18 cellular contexts compared by ENCODE assay signal in the genomic region with DNA sequence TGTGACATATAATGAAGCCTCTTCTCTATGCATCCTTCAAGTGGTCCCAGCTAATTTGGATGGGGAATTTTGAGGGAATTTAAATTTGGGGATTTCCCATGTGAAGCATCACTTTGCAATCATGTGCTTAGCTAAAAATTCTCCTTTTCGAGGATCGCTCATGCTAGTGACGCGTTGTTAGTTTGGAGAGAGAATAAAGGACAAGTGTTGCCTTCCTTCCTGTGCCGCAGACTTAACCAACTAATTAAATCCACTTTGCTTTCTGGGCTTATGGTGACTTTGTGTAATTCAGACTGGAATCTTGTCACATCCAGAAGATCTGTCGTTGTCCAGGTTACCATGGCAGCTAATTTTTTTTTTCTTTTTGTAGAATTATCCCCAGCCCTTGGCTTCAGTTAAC. TPM values are rescaled to one million over a fixed set of nuclear protein-coding genes. Genes with fewer than 3 reads are reported as not detected.
A peak's percentile ranks its signal among the peaks of the same experiment; 100 is the strongest.
DNase-seq lines count a peak whose midpoint lies in the region; ATAC-seq, FAIRE-seq and TF ChIP-seq lines count a peak whose summit lies in the region.
"Had no signal": no experiment of that assay in that cellular context is flagged by ENCODE, and none has a peak within 500 bp of the region (broad histone marks: within the 10 kb centered on the region; RNA-seq: fewer than 3 reads in every experiment).

No MANE protein-coding gene starts in this region.

- H3K27ac ChIP-seq in ACC112 (ENCODE audit: low read depth, low read length) (peak overlapping the region; percentile 19; the same call in 1 of the 2 replicates), endodermal cell (ENCODE audit: low read depth, low read length) (peak overlapping the region; percentile 66), neural cell (ENCODE audit: low read length) (peak overlapping the region; percentile 29), pancreas (no peak overlapping the region), uterus (no peak overlapping the region)
- H3K27ac ChIP-seq: C4-2B, PC-9 had no signal

- no peak for FAIRE-seq in pancreas (lab: Jason Lieb, UNC)
- FAIRE-seq: GM19239, K562 had no signal

- H3K4me3 ChIP-seq in ACC112 (ENCODE audit: low read depth, low read length), result peak overlapping the region; percentile 32; the same call in 1 of the 2 replicates
- H3K4me3 ChIP-seq in endodermal cell (ENCODE audit: low read length), result no peak overlapping the region
- no peak overlapping the region for H3K4me3 ChIP-seq in neural cell (ENCODE audit: low read length)
- no peak overlapping the region for H3K4me3 ChIP-seq in pancreas
- no peak overlapping the region for H3K4me3 ChIP-seq in uterus
- H3K4me3 ChIP-seq: HAP-1, K562, PC-9 had no signal

- no peaks in the 10 kb centered on the region for H3K9me3 ChIP-seq in endodermal cell (ENCODE audit: control insufficient read depth, low read length)
- H3K9me3 ChIP-seq in neural cell (ENCODE audit: low read length), result no peaks in the 10 kb centered on the region
- no peaks in the 10 kb centered on the region for H3K9me3 ChIP-seq in pancreas
- no peaks in the 10 kb centered on the region for H3K9me3 ChIP-seq in uterus
- H3K9me3 ChIP-seq: HAP-1 had no signal

- WGBS in endodermal cell (ENCODE audit: insufficient coverage in 1 of 2, insufficient read length in 1 of 2), 2 experiments, result 92 to 98% methylated on average over 5 to 6 of the region's 6 CpGs
- WGBS in pancreas, 2 donors, result 81 to 85% methylated on average over 6 of the region's 6 CpGs

- ATAC-seq in pancreas, result no peak
- ATAC-seq: K562 had no signal

- H3K27ac Mint-ChIP-seq in endodermal cell, result no peak overlapping the region

- no peaks in the 10 kb centered on the region for H3K36me3 Mint-ChIP-seq in endodermal cell (ENCODE audit: low read depth)

- H3K4me1 ChIP-seq in ACC112 (ENCODE audit: control insufficient read depth, insufficient read depth, low read length, unreplicated experiment) (peaks cover 47% of the 10 kb centered on the region), endodermal cell (ENCODE audit: control insufficient read depth, insufficient read depth, low read length) (no peaks in the 10 kb centered on the region), pancreas (no peaks in the 10 kb centered on the region), uterus (peaks cover 0 to 4% of the 10 kb centered on the region in 2 donors)
- H3K4me1 ChIP-seq: HAP-1 had no signal

- no peak for TF ChIP-seq RAD21 in neural cell (conservative IDR thresholded peaks at IDR 0.05)

- TF ChIP-seq EP300 in neural cell (conservative IDR thresholded peaks at IDR 0.05; ENCODE audit: poor library complexity, severe bottlenecking), result no peak

- intact Hi-C loops in pancreas (cut with DNase I), result no loop called here
- intact Hi-C loops in uterus (cut with DNase I; ENCODE audit: low total_unique reads), result no loop called here

- H3K9ac ChIP-seq in endodermal cell (ENCODE audit: extremely low read depth, low read length, poor library complexity, severe bottlenecking), result no peak overlapping the region
- peak overlapping the region; percentile 0 for H3K9ac ChIP-seq in neural cell (ENCODE audit: low read length)

- no peaks in the 10 kb centered on the region for H3K27me3 Mint-ChIP-seq in endodermal cell (ENCODE audit: insufficient read depth)

- no peaks in the 10 kb centered on the region for H3K36me3 ChIP-seq in ACC112 (ENCODE audit: insufficient read depth, low read length)
- H3K36me3 ChIP-seq in endodermal cell (ENCODE audit: control insufficient read depth, insufficient read depth, low read length), result no peaks in the 10 kb centered on the region
- no peaks in the 10 kb centered on the region for H3K36me3 ChIP-seq in neural cell (ENCODE audit: insufficient read depth, low read length)
- H3K36me3 ChIP-seq in pancreas, result no peaks in the 10 kb centered on the region
- H3K36me3 ChIP-seq in uterus, result no peaks in the 10 kb centered on the region
- H3K36me3 ChIP-seq: HAP-1 had no signal

- no peak overlapping the region for H3K4me3 Mint-ChIP-seq in endodermal cell

- H3K79me2 ChIP-seq in ACC112 (ENCODE audit: control insufficient read depth, insufficient read depth, low read length, unreplicated experiment) (no peaks in the 10 kb centered on the region), neural cell (replicated peaks; ENCODE audit: insufficient read depth, low read length) (no peaks in the 10 kb centered on the region)

- no peaks in the 10 kb centered on the region for H3K27me3 ChIP-seq in ACC112 (ENCODE audit: insufficient read depth, low read length)
- no peaks in the 10 kb centered on the region for H3K27me3 ChIP-seq in endodermal cell (ENCODE audit: control insufficient read depth, insufficient read depth, low read length, poor library complexity, severe bottlenecking)
- no peaks in the 10 kb centered on the region for H3K27me3 ChIP-seq in neural cell (ENCODE audit: insufficient read depth, low read depth, low read length)
- no peaks in the 10 kb centered on the region for H3K27me3 ChIP-seq in pancreas
- no peaks in the 10 kb centered on the region for H3K27me3 ChIP-seq in uterus

- H3K9me3 Mint-ChIP-seq in endodermal cell, result no peaks in the 10 kb centered on the region

- DNase-seq in GM03348 (ENCODE audit: low spot score), result peak; percentile 9
- DNase-seq in endodermal cell, result no peak
- DNase-seq in cerebellar nuclear complex (lab: John Stamatoyannopoulos, UW), result no peak
- DNase-seq in pancreas, result no peak
- DNase-seq in H4 (ENCODE audit: low spot score), result no peak
- DNase-seq in uterus, result no peak
- DNase-seq: DMS 273 treated with DMSO at 0.1 percent for 48 hours, NCI-H1417 treated with DMSO at 0.1 percent for 48 hours, NCI-H1930, NCI-H510A, NCI-H774, PC-9 had no signal

- peak overlapping the region; percentile 27 for H3K4me2 ChIP-seq in neural cell (ENCODE audit: low read length)
- H3K4me2 ChIP-seq: PC-9 had no signal

- H2AFZ ChIP-seq in ACC112 (ENCODE audit: low read length, unreplicated experiment) (peak overlapping the region; percentile 74), neural cell (ENCODE audit: low read depth, low read length) (no peak overlapping the region)
- H2AFZ ChIP-seq: PC-9 had no signal

- H3K4me1 Mint-ChIP-seq in endodermal cell, result peaks cover 10% of the 10 kb centered on the region

- no peaks in the 10 kb centered on the region for H3K9me2 ChIP-seq in neural cell (ENCODE audit: insufficient read depth, low read length)

- H3F3A ChIP-seq in neural cell (ENCODE audit: insufficient read depth, low read length, poor library complexity, severe bottlenecking), result no peaks in the 10 kb centered on the region

- no peak for TF ChIP-seq POLR2A in uterus (IDR thresholded peaks at IDR 0.05)

- H4K20me1 ChIP-seq in neural cell (ENCODE audit: insufficient read depth), result no peaks in the 10 kb centered on the region

- TF ChIP-seq CTCF in endodermal cell (conservative IDR thresholded peaks at IDR 0.05), result no peak
- no peak for TF ChIP-seq CTCF in neural cell (IDR thresholded peaks at IDR 0.05; ENCODE audit: poor library complexity, severe bottlenecking)
- TF ChIP-seq CTCF in pancreas (IDR thresholded peaks at IDR 0.05), result no peak
- no peak for TF ChIP-seq CTCF in uterus (IDR thresholded peaks at IDR 0.05)

TF ChIP-seq in neural cell, 6 proteins besides CTCF, POLR2A, EP300 and RAD21:
- no peak for TF ChIP-seq TAF1 (IDR thresholded peaks at IDR 0.05; ENCODE audit: low read depth)
- TF ChIP-seq SMC3 (conservative IDR thresholded peaks at IDR 0.05; ENCODE audit: poor library complexity), result no peak
- no peak for TF ChIP-seq MXI1 (conservative IDR thresholded peaks at IDR 0.05; ENCODE audit: poor library complexity, severe bottlenecking)

RNA-seq across cellular contexts. Expression of gene NRP1, which starts 46.9 kb away (rescaled TPM):
- total RNA-seq in endodermal cell (10 to 100 TPM; 20.7 to 30.6 TPM), pancreas (10 to 100 TPM; 26.2 to 56.4 (median 32.8) TPM), uterus (100 to 1,000 TPM in 2 of 4 donors, 10 to 100 TPM in 2; 47.1 to 286 (median 111) TPM)
- 18.0 TPM for polyA plus RNA-seq in endodermal cell (2013, experiment 1 of 2)
- 18.6 TPM for polyA plus RNA-seq in endodermal cell (2013, experiment 2 of 2)
- polyA plus RNA-seq in neural cell (23.2 and 24.5 TPM in 2 replicates), pancreas (10 to 100 TPM; 12.0 to 26.0 TPM)
- 73.0 and 77.2 TPM in 2 replicates for polyA minus RNA-seq in neural cell
- 34.9 and 39.6 TPM in 2 replicates for total RNA-seq in H4 (2014; rRNA removed; shearing (Covaris generic))

Comparison
In these comparisons a context has a peak if more than half of its experiments do, and no peak if none do; other contexts are left out.
1. H3K27ac ChIP-seq: peak in ACC112 (single experiment), endodermal cell (single experiment) and neural cell (single experiment); none in pancreas (0 of 4) and uterus (0 of 2).